18 cellular contexts compared by ENCODE assay signal in the genomic region with DNA sequence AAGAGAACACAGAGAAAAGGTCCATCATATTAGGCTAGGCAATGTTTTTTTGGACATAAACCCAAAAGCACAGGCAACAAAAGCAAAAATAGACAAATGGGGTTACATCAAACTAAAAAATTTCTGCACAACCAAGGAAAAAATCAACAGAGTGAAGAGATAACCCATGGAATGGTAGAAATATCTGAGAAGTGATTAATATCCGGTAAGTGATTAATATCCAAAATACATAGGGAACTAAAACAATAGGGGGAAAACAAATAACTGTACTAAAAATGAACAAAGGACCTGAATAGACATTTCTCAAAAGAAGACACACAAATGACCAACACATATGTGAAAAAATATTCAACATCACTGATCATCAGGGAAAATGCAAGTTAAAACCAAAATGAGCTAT. TPM values are rescaled to one million over a fixed set of nuclear protein-coding genes. Genes with fewer than 3 reads are reported as not detected.
DNase-seq lines count a peak whose midpoint lies in the region; ATAC-seq and TF ChIP-seq lines count a peak whose summit lies in the region.
"Had no signal": no experiment of that assay in that cellular context is flagged by ENCODE, and none has a peak within 500 bp of the region (broad histone marks: within the 10 kb centered on the region; RNA-seq: fewer than 3 reads in every experiment).

No MANE protein-coding gene starts in this region.

- DNase-seq in CD8-positive, alpha-beta T cell, result no peak
- DNase-seq in CD8-positive, alpha-beta memory T cell, result no peak
- DNase-seq in central memory CD8-positive, alpha-beta T cell (ENCODE audit: low spot score in 2 of 2), result no peak
- DNase-seq in glomerular endothelial cell (ENCODE audit: extremely low read depth, low read depth, low spot score), result peak; percentile 27
- no peak for DNase-seq in NCI-H1930 (lab: John Stamatoyannopoulos, UW)
- no peak for DNase-seq in WTC11 (ENCODE audit: low spot score)
- no peak for DNase-seq in SHP77 (lab: John Stamatoyannopoulos, UW)
- DNase-seq in gastrocnemius medialis, result no peak
- DNase-seq: C1 segment of cervical spinal cord; CD4-positive, alpha-beta memory T cell; DMS 273 treated with DMSO at 0.1 percent for 48 hours; DMS79; EL; GDM1; GOT3; HFFc6 had no signal

- CTCF ChIA-PET in CD8-positive, alpha-beta T cell (lab: Charles Lee), result interaction anchor here (1.3 to 3.8 kb wide), 4 partner anchors 14 to 516 kb away, joined by 4 to 13 read pairs (median 4); no protein-coding TSS in a partner anchor
- CTCF ChIA-PET in CD8-positive, alpha-beta memory T cell (lab: Charles Lee), result interaction anchor here (0.9 to 1.3 kb wide), 2 partner anchors 58 to 434 kb away, joined by 3 read pairs; no protein-coding TSS in a partner anchor
- CTCF ChIA-PET in WTC11 (lab: Charles Lee), result no interaction called here

- H3K27me3 Mint-ChIP-seq in CD8-positive, alpha-beta T cell (ENCODE audit: low read depth), result no peaks in the 10 kb centered on the region
- H3K27me3 Mint-ChIP-seq in CD8-positive, alpha-beta memory T cell, result peaks cover 0 to 2% of the 10 kb centered on the region in 2 donors
- no peaks in the 10 kb centered on the region for H3K27me3 Mint-ChIP-seq in central memory CD8-positive, alpha-beta T cell
- no peaks in the 10 kb centered on the region for H3K27me3 Mint-ChIP-seq in WTC11 (ENCODE audit: low read depth)

- in situ Hi-C loops in gastrocnemius medialis (cut with MboI; ENCODE audit: low sequenced_read_pairs in 4 of 4), result no loop called here

- H3K9me3 Mint-ChIP-seq in CD8-positive, alpha-beta T cell, result no peaks in the 10 kb centered on the region
- peaks cover 0 to 2% (median 0%) of the 10 kb centered on the region in 5 donors for H3K9me3 Mint-ChIP-seq in CD8-positive, alpha-beta memory T cell
- no peaks in the 10 kb centered on the region for H3K9me3 Mint-ChIP-seq in central memory CD8-positive, alpha-beta T cell
- H3K9me3 Mint-ChIP-seq in WTC11, result no peaks in the 10 kb centered on the region
- H3K9me3 Mint-ChIP-seq: CD4-positive, alpha-beta memory T cell; HFFc6 had no signal

- no peaks in the 10 kb centered on the region for H3K36me3 Mint-ChIP-seq in CD8-positive, alpha-beta T cell
- H3K36me3 Mint-ChIP-seq in CD8-positive, alpha-beta memory T cell, result peaks cover 0 to 1% (median 0%) of the 10 kb centered on the region in 3 donors
- H3K36me3 Mint-ChIP-seq in central memory CD8-positive, alpha-beta T cell (ENCODE audit: insufficient read depth), result peaks cover 17% of the 10 kb centered on the region
- no peaks in the 10 kb centered on the region for H3K36me3 Mint-ChIP-seq in WTC11
- H3K36me3 Mint-ChIP-seq: CD4-positive, alpha-beta memory T cell had no signal

- peaks cover 31% of the 10 kb centered on the region for H3K4me1 ChIP-seq in CD8-positive, alpha-beta T cell (ENCODE audit: insufficient read depth, low read length)
- H3K4me1 ChIP-seq in CD8-positive, alpha-beta memory T cell (ENCODE audit: insufficient read depth, low read length), result peaks cover 35% of the 10 kb centered on the region
- H3K4me1 ChIP-seq in gastrocnemius medialis, result peaks cover 5 to 6% of the 10 kb centered on the region in 2 donors
- H3K4me1 ChIP-seq: HAP-1 had no signal

- H3K27me3 ChIP-seq in CD8-positive, alpha-beta T cell (ENCODE audit: insufficient read depth, low read length), result no peaks in the 10 kb centered on the region
- H3K27me3 ChIP-seq in CD8-positive, alpha-beta memory T cell (ENCODE audit: insufficient read depth, low read length, poor library complexity, severe bottlenecking), result no peaks in the 10 kb centered on the region
- peaks cover 18 to 24% (median 21%) of the 10 kb centered on the region in 3 donors for H3K27me3 ChIP-seq in gastrocnemius medialis

- no peak for TF ChIP-seq POLR2A in gastrocnemius medialis (IDR thresholded peaks at IDR 0.05)

- H3K4me3 Mint-ChIP-seq in CD8-positive, alpha-beta T cell, result no peak overlapping the region
- H3K4me3 Mint-ChIP-seq in CD8-positive, alpha-beta memory T cell, result peak overlapping the region in 3 of 7 donors; percentile 19 to 29 (median 22)
- H3K4me3 Mint-ChIP-seq in central memory CD8-positive, alpha-beta T cell, result no peak overlapping the region
- no peak overlapping the region for H3K4me3 Mint-ChIP-seq in WTC11

- no peak overlapping the region for H3K4me3 ChIP-seq in CD8-positive, alpha-beta T cell (ENCODE audit: low read depth, low read length)
- no peak overlapping the region for H3K4me3 ChIP-seq in CD8-positive, alpha-beta memory T cell (ENCODE audit: low read length)
- no peak overlapping the region for H3K4me3 ChIP-seq in gastrocnemius medialis
- H3K4me3 ChIP-seq: GM12878, HAP-1 had no signal

- intact Hi-C loops in CD8-positive, alpha-beta T cell (cut with DNase I, micrococcal nuclease), result no loop called here
- intact Hi-C loops in gastrocnemius medialis (cut with DNase I; ENCODE audit: low total_unique reads), result no loop called here

- H3K9me3 ChIP-seq in CD8-positive, alpha-beta T cell (ENCODE audit: low read length), result no peaks in the 10 kb centered on the region
- no peaks in the 10 kb centered on the region for H3K9me3 ChIP-seq in CD8-positive, alpha-beta memory T cell (ENCODE audit: low read length)
- H3K9me3 ChIP-seq in gastrocnemius medialis, result no peaks in the 10 kb centered on the region
- H3K9me3 ChIP-seq: HAP-1 had no signal

- POLR2A ChIA-PET in CD8-positive, alpha-beta T cell (lab: Charles Lee), result interaction anchor here (1.0 kb wide), 1 partner anchor 56 kb away, joined by 3 read pairs; a partner anchor contains a TSS
- POLR2A ChIA-PET in CD8-positive, alpha-beta memory T cell (lab: Charles Lee), result no interaction called here
- POLR2A ChIA-PET in WTC11 (lab: Charles Lee), result no interaction called here

- no peak for TF ChIP-seq CTCF in CD8-positive, alpha-beta T cell (IDR thresholded peaks at IDR 0.05)
- TF ChIP-seq CTCF in WTC11 (IDR thresholded peaks at IDR 0.05) (no peak), gastrocnemius medialis (IDR thresholded peaks at IDR 0.05 in 4 of 5, conservative IDR thresholded peaks at IDR 0.05 in 1 of 5) (no peak)

- no peak for ATAC-seq in CD8-positive, alpha-beta T cell
- ATAC-seq in central memory CD8-positive, alpha-beta T cell (replicated peaks; ENCODE audit: extremely low read depth, poor library complexity, severe bottlenecking), result no peak
- no peak for ATAC-seq in WTC11
- ATAC-seq in gastrocnemius medialis, result no peak
- ATAC-seq: GM12878 had no signal

- no peaks in the 10 kb centered on the region for H3K36me3 ChIP-seq in CD8-positive, alpha-beta T cell (ENCODE audit: insufficient read depth, low read length)
- H3K36me3 ChIP-seq in CD8-positive, alpha-beta memory T cell (ENCODE audit: insufficient read depth, low read length), result no peaks in the 10 kb centered on the region
- H3K36me3 ChIP-seq in gastrocnemius medialis, result no peaks in the 10 kb centered on the region
- H3K36me3 ChIP-seq: HAP-1 had no signal

- H3K27ac Mint-ChIP-seq in CD8-positive, alpha-beta T cell, result peak overlapping the region; percentile 4
- peak overlapping the region in 5 of 8 donors; percentile 1 to 86 (median 48) for H3K27ac Mint-ChIP-seq in CD8-positive, alpha-beta memory T cell
- H3K27ac Mint-ChIP-seq in central memory CD8-positive, alpha-beta T cell (ENCODE audit: low read depth), result peak overlapping the region; percentile 71
- no peak overlapping the region for H3K27ac Mint-ChIP-seq in WTC11
- H3K27ac Mint-ChIP-seq: HFFc6 had no signal

- no peak overlapping the region for H3K27ac ChIP-seq in CD8-positive, alpha-beta T cell (ENCODE audit: low read depth, low read length)
- no peak overlapping the region for H3K27ac ChIP-seq in CD8-positive, alpha-beta memory T cell (ENCODE audit: low read depth, low read length)
- no peak overlapping the region for H3K27ac ChIP-seq in gastrocnemius medialis

- peaks cover 49% of the 10 kb centered on the region for H3K4me1 Mint-ChIP-seq in CD8-positive, alpha-beta T cell (ENCODE audit: low read depth)
- H3K4me1 Mint-ChIP-seq in CD8-positive, alpha-beta memory T cell, result peaks cover 45 to 69% (median 59%) of the 10 kb centered on the region in 3 donors
- peaks cover 64% of the 10 kb centered on the region for H3K4me1 Mint-ChIP-seq in central memory CD8-positive, alpha-beta T cell
- H3K4me1 Mint-ChIP-seq in WTC11, result peaks cover 8% of the 10 kb centered on the region

TF ChIP-seq in WTC11, 78 proteins besides CTCF, POLR2A, EP300 and RAD21 (continues in another document):
- TF ChIP-seq, protein P1, sequence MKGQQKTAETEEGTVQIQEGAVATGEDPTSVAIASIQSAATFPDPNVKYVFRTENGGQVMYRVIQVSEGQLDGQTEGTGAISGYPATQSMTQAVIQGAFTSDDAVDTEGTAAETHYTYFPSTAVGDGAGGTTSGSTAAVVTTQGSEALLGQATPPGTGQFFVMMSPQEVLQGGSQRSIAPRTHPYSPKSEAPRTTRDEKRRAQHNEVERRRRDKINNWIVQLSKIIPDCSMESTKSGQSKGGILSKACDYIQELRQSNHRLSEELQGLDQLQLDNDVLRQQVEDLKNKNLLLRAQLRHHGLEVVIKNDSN (CRISPR knock-in tag; IDR thresholded peaks at IDR 0.05), result no peak
- TF ChIP-seq IRF2 (CRISPR knock-in tag; IDR thresholded peaks at IDR 0.05; ENCODE audit: borderline replicate concordance, low read depth), result no peak
- no peak for TF ChIP-seq RELA (CRISPR knock-in tag; IDR thresholded peaks at IDR 0.05; ENCODE audit: borderline replicate concordance)

RNA-seq across cellular contexts. Expression of a gene that starts 4.3 kb away (rescaled TPM):
- total RNA-seq in CD8-positive, alpha-beta T cell, result under 1 TPM; 0.57 to 0.89 TPM
- 1 to 10 TPM; 2.0 to 2.1 TPM for total RNA-seq in CD8-positive, alpha-beta memory T cell
- 2.1 TPM for polyA plus RNA-seq in CD8-positive, alpha-beta memory T cell
- total RNA-seq in glomerular endothelial cell (1.5 and 1.7 TPM in 2 replicates), WTC11 (2021) (1.6 to 1.9 TPM (median 1.6 TPM) in 3 replicates), gastrocnemius medialis (under 1 TPM in 1 of 4 donors, not detected in 3; 0.12 TPM)
- total RNA-seq: CD4-positive, alpha-beta memory T cell had no signal
- polyA plus RNA-seq: CD4-positive, alpha-beta memory T cell had no signal

RNA-seq across cellular contexts. Expression of a gene that starts 53.6 kb away (rescaled TPM):
- 100 to 1,000 TPM; 257 to 273 TPM for total RNA-seq in CD8-positive, alpha-beta T cell
- total RNA-seq in CD8-positive, alpha-beta memory T cell, result 100 to 1,000 TPM; 222 to 251 TPM
- 40.5 TPM for polyA plus RNA-seq in CD8-positive, alpha-beta memory T cell
- total RNA-seq in glomerular endothelial cell, result 335 and 368 TPM in 2 replicates
- total RNA-seq in WTC11 (2021), result 396 to 411 TPM (median 409 TPM) in 3 replicates
- 1,000 to 10,000 TPM; 3,451 to 6,393 (median 4,786) TPM for total RNA-seq in gastrocnemius medialis

RNA-seq across cellular contexts. Expression of a gene that starts 56.1 kb away (rescaled TPM):
- total RNA-seq in CD8-positive, alpha-beta T cell, result 1 to 10 TPM; 7.9 to 8.5 TPM
- 100 to 1,000 TPM; 130 to 138 TPM for total RNA-seq in CD8-positive, alpha-beta memory T cell
- 59.0 TPM for polyA plus RNA-seq in CD8-positive, alpha-beta memory T cell
- total RNA-seq in glomerular endothelial cell (8.7 and 19.7 TPM in 2 replicates), WTC11 (2021) (36.1 to 37.0 TPM (median 36.8 TPM) in 3 replicates), gastrocnemius medialis (1 to 10 TPM in 3 of 4 donors, under 1 TPM in 1; 0.80 to 6.3 (median 3.8) TPM)
